In the genomic region with DNA sequence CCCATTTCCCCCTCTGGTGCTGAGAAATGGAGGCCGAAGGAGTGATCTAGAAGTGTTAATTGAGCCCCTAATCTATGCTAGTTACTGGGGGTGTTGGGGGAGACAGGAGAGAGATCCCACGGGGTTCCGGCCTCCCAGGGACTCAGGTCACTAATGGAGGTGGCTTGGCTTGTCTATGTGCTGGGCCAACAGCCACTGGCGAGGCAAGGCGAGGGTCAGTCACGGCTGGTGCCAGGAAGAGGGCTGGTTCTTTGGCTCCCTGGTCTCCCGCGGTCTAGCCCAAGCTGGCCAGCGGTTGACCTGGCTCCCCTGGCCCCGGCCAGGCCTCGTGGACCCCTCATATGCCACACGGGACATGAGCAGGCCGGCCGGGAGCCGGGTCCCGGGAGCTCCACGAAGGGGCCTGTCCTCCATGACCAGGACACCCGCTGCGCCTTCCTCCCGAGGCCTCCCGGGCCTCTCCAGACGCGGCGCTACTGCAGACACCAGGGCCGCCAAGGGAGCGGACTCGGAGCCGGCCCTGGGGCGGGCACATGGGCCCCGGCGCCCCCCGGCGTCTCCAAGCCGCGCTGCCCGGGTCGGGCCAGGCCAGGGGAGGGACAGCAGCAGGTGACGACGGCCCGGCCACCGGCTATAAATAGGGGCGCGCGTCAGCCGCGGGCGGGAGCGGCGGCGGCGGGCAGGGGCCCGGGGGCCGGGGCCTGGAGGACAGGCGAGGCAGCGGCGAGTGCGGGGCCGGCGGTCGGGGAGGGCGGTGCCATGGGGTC, we compare ENCODE assay signal across 1 cellular context.
TF ChIP-seq lines count a peak whose summit lies in the region.

A gene with protein sequence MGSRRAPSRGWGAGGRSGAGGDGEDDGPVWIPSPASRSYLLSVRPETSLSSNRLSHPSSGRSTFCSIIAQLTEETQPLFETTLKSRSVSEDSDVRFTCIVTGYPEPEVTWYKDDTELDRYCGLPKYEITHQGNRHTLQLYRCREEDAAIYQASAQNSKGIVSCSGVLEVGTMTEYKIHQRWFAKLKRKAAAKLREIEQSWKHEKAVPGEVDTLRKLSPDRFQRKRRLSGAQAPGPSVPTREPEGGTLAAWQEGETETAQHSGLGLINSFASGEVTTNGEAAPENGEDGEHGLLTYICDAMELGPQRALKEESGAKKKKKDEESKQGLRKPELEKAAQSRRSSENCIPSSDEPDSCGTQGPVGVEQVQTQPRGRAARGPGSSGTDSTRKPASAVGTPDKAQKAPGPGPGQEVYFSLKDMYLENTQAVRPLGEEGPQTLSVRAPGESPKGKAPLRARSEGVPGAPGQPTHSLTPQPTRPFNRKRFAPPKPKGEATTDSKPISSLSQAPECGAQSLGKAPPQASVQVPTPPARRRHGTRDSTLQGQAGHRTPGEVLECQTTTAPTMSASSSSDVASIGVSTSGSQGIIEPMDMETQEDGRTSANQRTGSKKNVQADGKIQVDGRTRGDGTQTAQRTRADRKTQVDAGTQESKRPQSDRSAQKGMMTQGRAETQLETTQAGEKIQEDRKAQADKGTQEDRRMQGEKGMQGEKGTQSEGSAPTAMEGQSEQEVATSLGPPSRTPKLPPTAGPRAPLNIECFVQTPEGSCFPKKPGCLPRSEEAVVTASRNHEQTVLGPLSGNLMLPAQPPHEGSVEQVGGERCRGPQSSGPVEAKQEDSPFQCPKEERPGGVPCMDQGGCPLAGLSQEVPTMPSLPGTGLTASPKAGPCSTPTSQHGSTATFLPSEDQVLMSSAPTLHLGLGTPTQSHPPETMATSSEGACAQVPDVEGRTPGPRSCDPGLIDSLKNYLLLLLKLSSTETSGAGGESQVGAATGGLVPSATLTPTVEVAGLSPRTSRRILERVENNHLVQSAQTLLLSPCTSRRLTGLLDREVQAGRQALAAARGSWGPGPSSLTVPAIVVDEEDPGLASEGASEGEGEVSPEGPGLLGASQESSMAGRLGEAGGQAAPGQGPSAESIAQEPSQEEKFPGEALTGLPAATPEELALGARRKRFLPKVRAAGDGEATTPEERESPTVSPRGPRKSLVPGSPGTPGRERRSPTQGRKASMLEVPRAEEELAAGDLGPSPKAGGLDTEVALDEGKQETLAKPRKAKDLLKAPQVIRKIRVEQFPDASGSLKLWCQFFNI (N-terminal part only) (plus strand): TSS at position 663 of the 767 bp plus-strand sequence. CDS start 97 bp downstream, at position 760.

TF ChIP-seq in WTC11, 78 proteins besides CTCF, POLR2A, EP300 and RAD21 (continued from another document):
- TF ChIP-seq ZNF423 (CRISPR knock-in tag; IDR thresholded peaks at IDR 0.05) (peak; percentile 87), ZNF263 (CRISPR knock-in tag; IDR thresholded peaks at IDR 0.05; ENCODE audit: low read depth) (no peak), RELA (CRISPR knock-in tag; IDR thresholded peaks at IDR 0.05; ENCODE audit: borderline replicate concordance) (no peak), ATF1 (CRISPR knock-in tag; IDR thresholded peaks at IDR 0.05) (no peak), ZNF219 (CRISPR knock-in tag; IDR thresholded peaks at IDR 0.05; ENCODE audit: borderline replicate concordance) (no peak), NR3C1 (CRISPR knock-in tag; conservative IDR thresholded peaks at IDR 0.05; ENCODE audit: low read depth) (no peak), SOX15 (CRISPR knock-in tag; IDR thresholded peaks at IDR 0.05) (no peak), GABPB1 (CRISPR knock-in tag; IDR thresholded peaks at IDR 0.05) (no peak), GRHL2 (CRISPR knock-in tag; IDR thresholded peaks at IDR 0.05; ENCODE audit: insufficient replicate concordance, severe bottlenecking) (no peak), FOXP1 (CRISPR knock-in tag; IDR thresholded peaks at IDR 0.05; ENCODE audit: borderline replicate concordance) (peak; percentile 43; the same call in 1 of the 2 replicates), ZNF317 (CRISPR knock-in tag; IDR thresholded peaks at IDR 0.05; ENCODE audit: borderline replicate concordance, low read depth) (peak; percentile 22; the same call in 1 of the 2 replicates)
- TF ChIP-seq, protein P1, sequence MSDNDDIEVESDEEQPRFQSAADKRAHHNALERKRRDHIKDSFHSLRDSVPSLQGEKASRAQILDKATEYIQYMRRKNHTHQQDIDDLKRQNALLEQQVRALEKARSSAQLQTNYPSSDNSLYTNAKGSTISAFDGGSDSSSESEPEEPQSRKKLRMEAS (CRISPR knock-in tag; IDR thresholded peaks at IDR 0.05): peak; percentile 47; the same call in 1 of the 2 replicates
- TF ChIP-seq, protein P2, sequence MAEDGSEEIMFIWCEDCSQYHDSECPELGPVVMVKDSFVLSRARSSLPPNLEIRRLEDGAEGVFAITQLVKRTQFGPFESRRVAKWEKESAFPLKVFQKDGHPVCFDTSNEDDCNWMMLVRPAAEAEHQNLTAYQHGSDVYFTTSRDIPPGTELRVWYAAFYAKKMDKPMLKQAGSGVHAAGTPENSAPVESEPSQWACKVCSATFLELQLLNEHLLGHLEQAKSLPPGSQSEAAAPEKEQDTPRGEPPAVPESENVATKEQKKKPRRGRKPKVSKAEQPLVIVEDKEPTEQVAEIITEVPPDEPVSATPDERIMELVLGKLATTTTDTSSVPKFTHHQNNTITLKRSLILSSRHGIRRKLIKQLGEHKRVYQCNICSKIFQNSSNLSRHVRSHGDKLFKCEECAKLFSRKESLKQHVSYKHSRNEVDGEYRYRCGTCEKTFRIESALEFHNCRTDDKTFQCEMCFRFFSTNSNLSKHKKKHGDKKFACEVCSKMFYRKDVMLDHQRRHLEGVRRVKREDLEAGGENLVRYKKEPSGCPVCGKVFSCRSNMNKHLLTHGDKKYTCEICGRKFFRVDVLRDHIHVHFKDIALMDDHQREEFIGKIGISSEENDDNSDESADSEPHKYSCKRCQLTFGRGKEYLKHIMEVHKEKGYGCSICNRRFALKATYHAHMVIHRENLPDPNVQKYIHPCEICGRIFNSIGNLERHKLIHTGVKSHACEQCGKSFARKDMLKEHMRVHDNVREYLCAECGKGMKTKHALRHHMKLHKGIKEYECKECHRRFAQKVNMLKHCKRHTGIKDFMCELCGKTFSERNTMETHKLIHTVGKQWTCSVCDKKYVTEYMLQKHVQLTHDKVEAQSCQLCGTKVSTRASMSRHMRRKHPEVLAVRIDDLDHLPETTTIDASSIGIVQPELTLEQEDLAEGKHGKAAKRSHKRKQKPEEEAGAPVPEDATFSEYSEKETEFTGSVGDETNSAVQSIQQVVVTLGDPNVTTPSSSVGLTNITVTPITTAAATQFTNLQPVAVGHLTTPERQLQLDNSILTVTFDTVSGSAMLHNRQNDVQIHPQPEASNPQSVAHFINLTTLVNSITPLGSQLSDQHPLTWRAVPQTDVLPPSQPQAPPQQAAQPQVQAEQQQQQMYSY (CRISPR knock-in tag; IDR thresholded peaks at IDR 0.05): no peak
- TF ChIP-seq, protein P3, sequence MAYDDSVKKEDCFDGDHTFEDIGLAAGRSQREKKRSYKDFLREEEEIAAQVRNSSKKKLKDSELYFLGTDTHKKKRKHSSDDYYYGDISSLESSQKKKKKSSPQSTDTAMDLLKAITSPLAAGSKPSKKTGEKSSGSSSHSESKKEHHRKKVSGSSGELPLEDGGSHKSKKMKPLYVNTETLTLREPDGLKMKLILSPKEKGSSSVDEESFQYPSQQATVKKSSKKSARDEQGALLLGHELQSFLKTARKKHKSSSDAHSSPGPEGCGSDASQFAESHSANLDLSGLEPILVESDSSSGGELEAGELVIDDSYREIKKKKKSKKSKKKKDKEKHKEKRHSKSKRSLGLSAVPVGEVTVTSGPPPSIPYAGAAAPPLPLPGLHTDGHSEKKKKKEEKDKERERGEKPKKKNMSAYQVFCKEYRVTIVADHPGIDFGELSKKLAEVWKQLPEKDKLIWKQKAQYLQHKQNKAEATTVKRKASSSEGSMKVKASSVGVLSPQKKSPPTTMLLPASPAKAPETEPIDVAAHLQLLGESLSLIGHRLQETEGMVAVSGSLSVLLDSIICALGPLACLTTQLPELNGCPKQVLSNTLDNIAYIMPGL (CRISPR knock-in tag; IDR thresholded peaks at IDR 0.05): peak; percentile 77; the same call in 1 of the 2 replicates
- TF ChIP-seq, protein P4, sequence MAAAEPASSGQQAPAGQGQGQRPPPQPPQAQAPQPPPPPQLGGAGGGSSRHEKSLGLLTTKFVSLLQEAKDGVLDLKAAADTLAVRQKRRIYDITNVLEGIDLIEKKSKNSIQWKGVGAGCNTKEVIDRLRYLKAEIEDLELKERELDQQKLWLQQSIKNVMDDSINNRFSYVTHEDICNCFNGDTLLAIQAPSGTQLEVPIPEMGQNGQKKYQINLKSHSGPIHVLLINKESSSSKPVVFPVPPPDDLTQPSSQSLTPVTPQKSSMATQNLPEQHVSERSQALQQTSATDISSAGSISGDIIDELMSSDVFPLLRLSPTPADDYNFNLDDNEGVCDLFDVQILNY (CRISPR knock-in tag; IDR thresholded peaks at IDR 0.05): 0 out of 2 replicates have a peak, but pooled peaks have one; percentile 40
- TF ChIP-seq, protein P5, sequence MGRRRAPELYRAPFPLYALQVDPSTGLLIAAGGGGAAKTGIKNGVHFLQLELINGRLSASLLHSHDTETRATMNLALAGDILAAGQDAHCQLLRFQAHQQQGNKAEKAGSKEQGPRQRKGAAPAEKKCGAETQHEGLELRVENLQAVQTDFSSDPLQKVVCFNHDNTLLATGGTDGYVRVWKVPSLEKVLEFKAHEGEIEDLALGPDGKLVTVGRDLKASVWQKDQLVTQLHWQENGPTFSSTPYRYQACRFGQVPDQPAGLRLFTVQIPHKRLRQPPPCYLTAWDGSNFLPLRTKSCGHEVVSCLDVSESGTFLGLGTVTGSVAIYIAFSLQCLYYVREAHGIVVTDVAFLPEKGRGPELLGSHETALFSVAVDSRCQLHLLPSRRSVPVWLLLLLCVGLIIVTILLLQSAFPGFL (CRISPR knock-in tag; IDR thresholded peaks at IDR 0.05; ENCODE audit: borderline replicate concordance): no peak
